ENCODE assay signal across 14 cellular contexts in the genomic region with DNA sequence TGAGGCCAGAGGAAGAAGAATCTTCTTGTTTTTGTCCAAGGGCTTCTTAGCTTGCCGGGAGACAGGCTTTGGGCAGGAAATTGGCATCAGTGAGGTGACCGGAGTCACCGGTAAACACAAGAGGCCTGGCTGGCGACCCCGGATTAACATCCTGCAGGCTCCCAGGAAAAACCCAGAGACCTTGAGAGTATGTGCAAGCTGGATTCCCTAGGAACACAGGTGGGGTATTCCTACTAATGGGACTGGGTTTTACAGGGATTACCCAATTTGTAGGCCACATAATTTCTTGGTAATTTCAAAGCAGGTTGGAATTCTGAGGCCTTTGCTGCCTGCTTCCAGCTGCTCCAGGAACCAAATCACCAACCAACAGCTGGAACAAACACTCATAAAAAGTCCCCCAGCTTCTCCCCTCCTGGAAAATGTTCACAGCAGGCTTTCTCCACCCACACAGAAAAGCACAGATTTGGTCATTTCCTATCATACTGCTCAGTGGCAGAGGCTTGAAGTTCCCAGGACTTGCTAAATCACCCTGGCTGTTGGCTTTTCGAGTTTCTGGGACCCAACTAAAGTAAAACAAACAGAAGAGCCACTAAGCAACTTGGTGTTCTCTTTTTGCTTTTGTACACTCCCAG.
"Had no signal": no experiment of that assay in that cellular context is flagged by ENCODE, and none has a peak within 500 bp of the region (broad histone marks: within the 10 kb centered on the region; RNA-seq: fewer than 3 reads in every experiment).

No MANE protein-coding gene starts in this region.

- H3K27ac Mint-ChIP-seq: activated T-helper 17 cell treated with anti-CD3 and anti-CD28 coated beads, Interleukin-2, amount 50 U/mL, for 72 hours; immature natural killer cell; nephron; stimulated activated naive CD8-positive, alpha-beta T cell treated with anti-CD3 and anti-CD28 coated beads, Interleukin-15, amount 100 ng/mL, for 72 hours had no signal

- H3K36me3 ChIP-seq: esophagus squamous epithelium, thoracic aorta had no signal

- H3K4me1 ChIP-seq: foreskin keratinocyte had no signal

- H3K36me3 Mint-ChIP-seq: immature natural killer cell had no signal

- H3K4me1 Mint-ChIP-seq: activated T-helper 17 cell treated with anti-CD3 and anti-CD28 coated beads, Interleukin-2, amount 50 U/mL, for 72 hours; nephron; stimulated activated naive CD8-positive, alpha-beta T cell treated with anti-CD3 and anti-CD28 coated beads, Interleukin-15, amount 100 ng/mL, for 72 hours had no signal

- H3K4me3 ChIP-seq: coronary artery, esophagus squamous epithelium, thoracic aorta had no signal

- H3K9me3 Mint-ChIP-seq: nephron had no signal

- H3K4me3 Mint-ChIP-seq: activated T-helper 17 cell treated with anti-CD3 and anti-CD28 coated beads, Interleukin-2, amount 50 U/mL, for 72 hours; nephron had no signal

- H3K27me3 ChIP-seq: foreskin keratinocyte had no signal

- DNase-seq: activated CD4-positive, CD25-positive, alpha-beta regulatory T cell; activated naive CD4-positive, alpha-beta T cell treated with Interleukin-2 at 50 U/mL for 16 hours; activated T-cell treated with anti-CD3 and anti-CD28 coated beads for 4 hours; esophagus squamous epithelium; foreskin keratinocyte; immature natural killer cell; left cardiac atrium; occipital lobe; right cardiac atrium; stimulated activated naive CD8-positive, alpha-beta T cell treated with anti-CD3 and anti-CD28 coated beads, Interleukin-15, amount 100 ng/mL, for 72 hours had no signal

- H3K27ac ChIP-seq: coronary artery, esophagus squamous epithelium, foreskin keratinocyte, thoracic aorta had no signal

- ATAC-seq: activated T-helper 17 cell treated with anti-CD3 and anti-CD28 coated beads, Interleukin-2, amount 50 U/mL, for 72 hours; foreskin keratinocyte; left cardiac atrium; right cardiac atrium; stimulated activated naive CD8-positive, alpha-beta T cell treated with anti-CD3 and anti-CD28 coated beads, Interleukin-15, amount 100 ng/mL, for 72 hours had no signal

- H3K9me3 ChIP-seq: esophagus squamous epithelium, thoracic aorta had no signal
